In genomic region chr6:98832282-98833100, GRCh38 we compare ENCODE assay signal across 8 cellular contexts. TPM values are rescaled to one million over a fixed set of nuclear protein-coding genes. Genes with fewer than 3 reads are reported as not detected.
DNase-seq lines count a peak whose midpoint lies in the region; ATAC-seq and TF ChIP-seq lines count a peak whose summit lies in the region.

No MANE protein-coding gene starts in this region.

- WGBS in trophoblast cell (ENCODE audit: extremely low coverage, insufficient coverage, insufficient read length) = no CpG with 5 or more reads among the region's 61 CpGs

- H3K36me3 ChIP-seq in ES-I3 (ENCODE audit: insufficient read depth, low read length) (no peaks in the 10 kb centered on the region), WERI-Rb-1 (no peaks in the 10 kb centered on the region), trophoblast cell (ENCODE audit: control insufficient read depth in 1 of 2, insufficient read depth in 2 of 2, low read length in 2 of 2) (no peaks in the 10 kb centered on the region)

- H3K9me3 ChIP-seq in ES-I3 (ENCODE audit: control insufficient read depth, insufficient read depth, low read length) (no peaks in the 10 kb centered on the region), WERI-Rb-1 (ENCODE audit: severe bottlenecking) (no peaks in the 10 kb centered on the region), trophoblast cell (ENCODE audit: insufficient read depth, low read depth, low read length) (peaks cover 3% of the 10 kb centered on the region)

- TF ChIP-seq CTCF in 22Rv1 (IDR thresholded peaks at IDR 0.05) (no peak), WERI-Rb-1 (IDR thresholded peaks at IDR 0.05; ENCODE audit: low read depth, low read length) (no peak)

- H3K14ac ChIP-seq in trophoblast cell (ENCODE audit: low read length) = no peak overlapping the region

- H3K18ac ChIP-seq in trophoblast cell (ENCODE audit: low read length) = no peak overlapping the region

- H3K4ac ChIP-seq in trophoblast cell (ENCODE audit: low read depth, low read length) = no peak overlapping the region

- no peak overlapping the region for H4K8ac ChIP-seq in trophoblast cell (ENCODE audit: low read depth, low read length)

- H2AK5ac ChIP-seq in trophoblast cell (ENCODE audit: low read length) = no peak overlapping the region

- ATAC-seq in HG03432 (IDR thresholded peaks at IDR 0.05; ENCODE audit: unreplicated experiment) = no peak

- H3K27ac ChIP-seq in 22Rv1 (peak overlapping the region; percentile 87), WERI-Rb-1 (no peak overlapping the region), trophoblast cell (ENCODE audit: low read depth, low read length) (no peak overlapping the region)

- no peak overlapping the region for H4K12ac ChIP-seq in trophoblast cell (ENCODE audit: low read depth, low read length)

- H3K27me3 ChIP-seq in WERI-Rb-1 (ENCODE audit: insufficient read depth, low read depth, severe bottlenecking) (peaks cover 86% of the 10 kb centered on the region), trophoblast cell (ENCODE audit: insufficient read depth, low read length) (peaks cover 76% of the 10 kb centered on the region)

- peak overlapping the region; percentile 53 for H3K4me2 ChIP-seq in trophoblast cell (ENCODE audit: low read length)

- no peak overlapping the region for H2BK5ac ChIP-seq in trophoblast cell (ENCODE audit: low read depth, low read length, poor library complexity)

- no peak overlapping the region for H3K23ac ChIP-seq in trophoblast cell (ENCODE audit: low read length)

- no peak overlapping the region for H2BK120ac ChIP-seq in trophoblast cell (ENCODE audit: insufficient read depth, low read length, poor library complexity)

- peaks cover 4% of the 10 kb centered on the region for H3K4me1 ChIP-seq in ES-I3 (ENCODE audit: insufficient read depth, low read length)
- H3K4me1 ChIP-seq in trophoblast cell (ENCODE audit: control insufficient read depth in 1 of 2, insufficient read depth in 2 of 2, low read length in 2 of 2) = peaks cover 15 to 29% of the 10 kb centered on the region in 2 experiments

- H3K79me1 ChIP-seq in trophoblast cell (ENCODE audit: low read length) = no peaks in the 10 kb centered on the region

- peak overlapping the region; percentile 55 for H3K4me3 ChIP-seq in WERI-Rb-1 (ENCODE audit: low read depth, low read length)
- peak overlapping the region; percentile 35 for H3K4me3 ChIP-seq in trophoblast cell (ENCODE audit: low read depth, low read length)

- peak; percentile 23 for DNase-seq in WERI-Rb-1
- peak; percentile 87 for DNase-seq in globus pallidus (ENCODE audit: low spot score)
- peak in 1 of 2 donors; percentile 3 for DNase-seq in trophoblast cell
- no peak for DNase-seq in NCI-H128 (lab: John Stamatoyannopoulos, UW; ENCODE audit: unreplicated experiment)
- no peak for DNase-seq in activated CD4-positive, alpha-beta T cell treated with anti-CD3 and anti-CD28 coated beads, Interleukin-2, amount 50 U/mL, for 4 hours

- H4K91ac ChIP-seq in trophoblast cell (ENCODE audit: low read depth, low read length) = no peak overlapping the region

- no peaks in the 10 kb centered on the region for H3K79me2 ChIP-seq in trophoblast cell (ENCODE audit: control insufficient read depth, insufficient read depth, low read length, poor library complexity)

- H2BK12ac ChIP-seq in trophoblast cell (ENCODE audit: low read length) = no peak overlapping the region

- H3K9ac ChIP-seq in ES-I3 (ENCODE audit: low read depth, low read length) (peak overlapping the region; percentile 43; the same call in 1 of the 2 replicates), trophoblast cell (ENCODE audit: low read length) (no peak overlapping the region)

- no peak overlapping the region for H2AFZ ChIP-seq in trophoblast cell (ENCODE audit: insufficient read depth, low read length, poor library complexity)

RNA-seq across cellular contexts. Expression of gene POU3F2, which starts 1.9 kb away (rescaled TPM):
- 0.01 TPM in 1 of 2 replicates, not detected in the other for polyA plus RNA-seq in trophoblast cell (2013)

Comparison
In these comparisons a context has a peak if more than half of its experiments do, and no peak if none do; other contexts are left out.
1. DNase-seq: peak in WERI-Rb-1 (single experiment) and globus pallidus (single experiment); none in NCI-H128 (single experiment) and activated CD4-positive, alpha-beta T cell treated with anti-CD3 and anti-CD28 coated beads, Interleukin-2, amount 50 U/mL, for 4 hours (0 of 2).